9 cellular contexts compared by ENCODE assay signal in genomic region chr17:49787932-49788442, GRCh38. TPM values are rescaled to one million over a fixed set of nuclear protein-coding genes. Genes with fewer than 3 reads are reported as not detected.
A peak's percentile ranks its signal among the peaks of the same experiment; 100 is the strongest.
DNase-seq lines count a peak whose midpoint lies in the region; ATAC-seq and TF ChIP-seq lines count a peak whose summit lies in the region.
"Had no signal": no experiment of that assay in that cellular context is flagged by ENCODE, and none has a peak within 500 bp of the region (broad histone marks: within the 10 kb centered on the region; RNA-seq: fewer than 3 reads in every experiment).

No MANE protein-coding gene starts in this region.

- H3K36me3 Mint-ChIP-seq in activated T-cell treated with anti-CD3 and anti-CD28 coated beads, Interleukin-2, amount 50 U/mL, for 24 hours (ENCODE audit: low read depth), result peaks cover 52% of the 10 kb centered on the region

- no peaks in the 10 kb centered on the region for H3K9me3 Mint-ChIP-seq in activated T-cell treated with anti-CD3 and anti-CD28 coated beads, Interleukin-2, amount 50 U/mL, for 24 hours

- H3K27ac Mint-ChIP-seq in activated T-cell treated with anti-CD3 and anti-CD28 coated beads, Interleukin-2, amount 50 U/mL, for 24 hours, result peak overlapping the region; percentile 99

- WGBS in right cardiac atrium, result 1% methylated on average over 16 of the region's 16 CpGs
- 1 to 2% (median 1%) methylated on average over 16 of the region's 16 CpGs for WGBS in spleen, 5 donors

- H3K4me3 ChIP-seq in right cardiac atrium (ENCODE audit: low read length) (peak overlapping the region; percentile 83), spleen (peak overlapping the region; percentile 23 to 95 (median 91))

- H3K9me3 ChIP-seq in right cardiac atrium (ENCODE audit: control insufficient read depth, low read length) (no peaks in the 10 kb centered on the region), spleen (no peaks in the 10 kb centered on the region)

- no peaks in the 10 kb centered on the region for H3K27me3 Mint-ChIP-seq in activated T-cell treated with anti-CD3 and anti-CD28 coated beads, Interleukin-2, amount 50 U/mL, for 24 hours

- H3K27ac ChIP-seq in right cardiac atrium (ENCODE audit: low read length) (peak overlapping the region; percentile 99), spleen (peak overlapping the region; percentile 94 to 100 (median 98))

- no peak for TF ChIP-seq POLR2A in spleen (IDR thresholded peaks at IDR 0.05)

- H3K4me1 ChIP-seq in right cardiac atrium (ENCODE audit: control insufficient read depth, insufficient read depth, low read length), result peaks cover 2% of the 10 kb centered on the region
- H3K4me1 ChIP-seq in spleen, result peaks cover 26 to 52% (median 47%) of the 10 kb centered on the region in 6 donors

- intact Hi-C loops in right cardiac atrium (cut with DNase I) (loop anchor here in 3 of 4 donors (5.0 to 10.0 kb wide), 2 partner anchors 81 to 213 kb away; partner anchors contain the start of genes NXPH3 (in 2 of the 3) and SLC35B1 (in 1 of the 3)), spleen (cut with DNase I; ENCODE audit: low total_unique reads) (loop anchor here (5.0 kb wide), 1 partner anchor 221 kb away; no protein-coding TSS in a partner anchor)

- peaks cover 0 to 33% (median 15%) of the 10 kb centered on the region in 6 donors for H3K36me3 ChIP-seq in spleen

- peaks cover 52% of the 10 kb centered on the region for H3K4me1 Mint-ChIP-seq in activated T-cell treated with anti-CD3 and anti-CD28 coated beads, Interleukin-2, amount 50 U/mL, for 24 hours (ENCODE audit: low read depth)

- ATAC-seq in right cardiac atrium (no peak), HG02623 (IDR thresholded peaks at IDR 0.05; ENCODE audit: unreplicated experiment) (no peak)

- peak; percentile 8 for DNase-seq in stimulated activated CD4-positive, alpha-beta T cell treated with anti-CD3 and anti-CD28 coated beads, Interleukin-15, amount 100 ng/mL, for 24 hours
- DNase-seq in stimulated activated CD4-positive, alpha-beta T cell treated with anti-CD3 and anti-CD28 coated beads, Interleukin-4, amount 100 ng/mL, for 24 hours, result no peak
- peak; percentile 52 for DNase-seq in activated T-cell treated with anti-CD3 and anti-CD28 coated beads, Interleukin-2, amount 50 U/mL, for 24 hours
- DNase-seq in right cardiac atrium (peak in 1 of 3 donors; percentile 56), spleen (no peak), RPMI8226 (no peak), inferior parietal cortex (ENCODE audit: extremely low spot score) (no peak)

- peak overlapping the region; percentile 95 for H3K4me3 Mint-ChIP-seq in activated T-cell treated with anti-CD3 and anti-CD28 coated beads, Interleukin-2, amount 50 U/mL, for 24 hours

- TF ChIP-seq CTCF in spleen (IDR thresholded peaks at IDR 0.05 in 8 of 11, conservative IDR thresholded peaks at IDR 0.05 in 3 of 11), result no peak

- H3K27me3 ChIP-seq in right cardiac atrium (ENCODE audit: control insufficient read depth, insufficient read depth) (no peaks in the 10 kb centered on the region), spleen (replicated peaks in 1 of 7) (no peaks in the 10 kb centered on the region)

RNA-seq across cellular contexts. Expression of gene KAT7, which starts 0.5 kb away (rescaled TPM):
- total RNA-seq in right cardiac atrium, result 10 to 100 TPM; 55.8 to 68.2 (median 57.2) TPM
- polyA plus RNA-seq in right cardiac atrium, result 17.5 TPM
- 10 to 100 TPM; 38.1 to 81.2 (median 65.0) TPM for total RNA-seq in spleen
- 10 to 100 TPM in 1 of 3 donors, 1 to 10 TPM in 2; 5.9 to 11.4 (median 8.0) TPM for polyA plus RNA-seq in spleen

RNA-seq across cellular contexts. Expression of gene FAM117A, which starts 24.1 kb away (rescaled TPM):
- total RNA-seq in right cardiac atrium, result 10 to 100 TPM in 3 of 4 donors, 1 to 10 TPM in 1; 9.9 to 22.8 (median 17.5) TPM
- polyA plus RNA-seq in right cardiac atrium, result 16.9 TPM
- 10 to 100 TPM; 43.1 to 87.4 (median 47.8) TPM for total RNA-seq in spleen
- polyA plus RNA-seq in spleen, result 10 to 100 TPM; 15.6 to 36.7 (median 17.5) TPM

RNA-seq across cellular contexts. Expression of gene TAC4, which starts 59.9 kb away (rescaled TPM):
- total RNA-seq in right cardiac atrium (1 to 10 TPM in 1 of 4 donors, under 1 TPM in 1, not detected in 2; 0.47 to 1.1 TPM), spleen (not detected)
- polyA plus RNA-seq in right cardiac atrium (1.0 TPM), spleen (not detected)
- total RNA-seq: glomerular endothelial cell had no signal

Comparison
In these comparisons a context has a peak if more than half of its experiments do, and no peak if none do; other contexts are left out.
1. DNase-seq: peak in stimulated activated CD4-positive, alpha-beta T cell treated with anti-CD3 and anti-CD28 coated beads, Interleukin-15, amount 100 ng/mL, for 24 hours (single experiment) and activated T-cell treated with anti-CD3 and anti-CD28 coated beads, Interleukin-2, amount 50 U/mL, for 24 hours (single experiment); none in stimulated activated CD4-positive, alpha-beta T cell treated with anti-CD3 and anti-CD28 coated beads, Interleukin-4, amount 100 ng/mL, for 24 hours (single experiment), spleen (single experiment), RPMI8226 (single experiment) and inferior parietal cortex (single experiment).